In genomic region chr3:65318231-65318630, GRCh38 we compare ENCODE assay signal across 29 cellular contexts.
"Had no signal": no experiment of that assay in that cellular context is flagged by ENCODE, and none has a peak within 500 bp of the region (broad histone marks: within the 10 kb centered on the region; RNA-seq: fewer than 3 reads in every experiment).

No MANE protein-coding gene starts in this region.

- H3K27me3 ChIP-seq: adrenal gland, body of pancreas, esophagus muscularis mucosa had no signal

- H3K9me3 ChIP-seq: adrenal gland, body of pancreas had no signal

- H3K27ac ChIP-seq: adrenal gland, body of pancreas, esophagus muscularis mucosa, WERI-Rb-1 had no signal

- H3K36me3 ChIP-seq: adrenal gland, esophagus muscularis mucosa, WERI-Rb-1 had no signal

- H3K4me1 ChIP-seq: adrenal gland, body of pancreas, esophagus muscularis mucosa had no signal

- H3K4me3 ChIP-seq: adrenal gland, body of pancreas, esophagus muscularis mucosa had no signal

- ATAC-seq: activated CD4-positive, CD25-positive, alpha-beta regulatory T cell treated with anti-CD3 and anti-CD28 coated beads, Interleukin-2, amount 50 U/mL, for 24 hours; activated CD8-positive, alpha-beta T cell treated with anti-CD3 and anti-CD28 coated beads for 36 hours; activated naive CD8-positive, alpha-beta T cell treated with anti-CD3 and anti-CD28 coated beads, Interleukin-2, amount 50 U/mL, for 24 hours; activated T-cell treated with anti-CD3 and anti-CD28 coated beads, Interleukin-2, amount 50 U/mL, for 4 hours; activated T-helper 17 cell treated with anti-CD3 and anti-CD28 coated beads, Interleukin-2, amount 50 U/mL, for 72 hours; body of pancreas; effector memory CD8-positive, alpha-beta T cell; T-helper 17 cell had no signal

- DNase-seq: activated B cell treated with CpG ODN at 0.5 μM for 24 hours; activated CD4-positive, alpha-beta T cell treated with anti-CD3 and anti-CD28 coated beads for 48 hours; activated CD4-positive, alpha-beta T cell treated with anti-CD3 and anti-CD28 coated beads, Interleukin-2, amount 50 U/mL, for 1 hour; activated CD4-positive, alpha-beta T cell treated with anti-CD3 and anti-CD28 coated beads, Interleukin-2, amount 50 U/mL, for 48 hours; activated CD8-positive, alpha-beta memory T cell treated with anti-CD3 and anti-CD28 coated beads for 24 hours; activated CD8-positive, alpha-beta T cell treated with anti-CD3 and anti-CD28 coated beads for 36 hours; activated effector memory CD4-positive, alpha-beta T cell treated with Interleukin-2 at 50 U/mL for 16 hours; activated gamma-delta T cell treated with Interleukin-2 at 50 U/mL for 16 hours; activated naive CD4-positive, alpha-beta T cell treated with anti-CD3 and anti-CD28 coated beads for 36 hours; activated naive CD8-positive, alpha-beta T cell treated with anti-CD3 and anti-CD28 coated beads for 36 hours; activated naive CD8-positive, alpha-beta T cell treated with anti-CD3 and anti-CD28 coated beads, Interleukin-2, amount 50 U/mL, for 24 hours; activated T-cell treated with anti-CD3 and anti-CD28 coated beads, Interleukin-2, amount 50 U/mL, for 4 hours; adrenal gland; amygdala; aorta; body of pancreas; caudate nucleus; cortex of kidney; dermis blood vessel endothelial cell; effector CD4-positive, alpha-beta T cell; effector memory CD8-positive, alpha-beta T cell; erythroblast; head of caudate nucleus; T-helper 17 cell; T1000; WERI-Rb-1 had no signal
